ENCODE assay signal across 1 cellular context in genomic region chr1:32772281-32773017, GRCh38.
TF ChIP-seq lines count a peak whose summit lies in the region.

No MANE protein-coding gene starts in this region.

TF ChIP-seq in IMR-90, 13 proteins besides CTCF, POLR2A, EP300 and RAD21:
- TF ChIP-seq BHLHE40 (IDR thresholded peaks at IDR 0.05; ENCODE audit: low read depth, low read length) (no peak), CEBPB (IDR thresholded peaks at IDR 0.05; ENCODE audit: low read depth, low read length) (no peak), ELK1 (IDR thresholded peaks at IDR 0.05; ENCODE audit: borderline replicate concordance, low read depth, low read length) (no peak)
